8 cellular contexts compared by ENCODE assay signal in the genomic region with DNA sequence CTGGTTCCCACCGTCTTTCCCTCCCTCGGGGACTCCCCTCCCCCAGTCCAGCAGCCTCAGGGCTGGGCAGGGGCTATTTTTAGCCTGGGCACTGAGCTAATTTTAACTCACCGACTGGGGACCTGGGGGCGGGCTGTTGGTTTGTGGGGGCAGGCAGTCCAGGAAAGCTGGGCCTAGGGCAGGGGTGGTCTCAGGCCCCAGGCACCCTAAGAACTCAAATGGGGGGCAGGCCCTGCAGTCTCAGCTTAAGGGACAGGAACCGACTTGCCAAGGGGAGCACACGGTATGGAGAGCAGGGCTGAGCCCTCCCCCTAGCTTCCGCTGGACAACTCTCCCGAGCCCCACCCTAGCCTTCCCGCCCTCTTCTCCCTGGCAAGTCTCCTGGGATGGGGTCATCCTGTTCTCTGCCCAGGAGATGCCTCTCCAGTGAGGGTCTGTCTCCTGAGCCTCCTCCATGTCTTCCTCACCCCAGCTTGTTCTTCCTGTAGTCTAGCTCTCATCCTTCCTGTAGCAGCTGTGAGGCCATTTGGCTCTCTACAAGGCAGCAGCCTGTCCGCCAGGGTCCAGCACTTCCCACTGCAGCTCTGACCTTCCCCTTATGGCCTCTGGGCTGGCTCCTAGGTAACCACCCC. TPM values are rescaled to one million over a fixed set of nuclear protein-coding genes. Genes with fewer than 3 reads are reported as not detected.
DNase-seq lines count a peak whose midpoint lies in the region; ATAC-seq and TF ChIP-seq lines count a peak whose summit lies in the region.

No MANE protein-coding gene starts in this region.

- no peak for DNase-seq in CD8-positive, alpha-beta memory T cell
- DNase-seq in NCI-H82 (lab: John Stamatoyannopoulos, UW) (peak; percentile 85), endodermal cell (peak; percentile 78), neural crest cell (ENCODE audit: low read depth, low spot score) (no peak), cerebellar cortex (ENCODE audit: low spot score) (no peak), RKO (ENCODE audit: low spot score) (no peak)

- H3K9ac ChIP-seq in endodermal cell (ENCODE audit: extremely low read depth, low read length, poor library complexity, severe bottlenecking): no peak overlapping the region

- no peaks in the 10 kb centered on the region for H3K27me3 Mint-ChIP-seq in CD8-positive, alpha-beta memory T cell
- H3K27me3 Mint-ChIP-seq in endodermal cell (ENCODE audit: insufficient read depth): no peaks in the 10 kb centered on the region
- H3K27me3 Mint-ChIP-seq in neural crest cell (ENCODE audit: low read depth): no peaks in the 10 kb centered on the region

- ATAC-seq in GM21737 (IDR thresholded peaks at IDR 0.05; ENCODE audit: unreplicated experiment) (no peak), HG02571 (IDR thresholded peaks at IDR 0.05; ENCODE audit: unreplicated experiment) (no peak)

- POLR2A ChIA-PET in CD8-positive, alpha-beta memory T cell (lab: Charles Lee): interaction anchor here (1.0 to 5.4 kb wide), 5 partner anchors 10 to 101 kb away, joined by 3 to 49 read pairs (median 5); a partner anchor contains a TSS

- H3K36me3 ChIP-seq in CD8-positive, alpha-beta memory T cell (ENCODE audit: insufficient read depth, low read length): peaks cover 6% of the 10 kb centered on the region
- no peaks in the 10 kb centered on the region for H3K36me3 ChIP-seq in endodermal cell (ENCODE audit: control insufficient read depth, insufficient read depth, low read length)

- peak overlapping the region; percentile 36 for H3K4me3 ChIP-seq in CD8-positive, alpha-beta memory T cell (ENCODE audit: low read length)
- no peak overlapping the region for H3K4me3 ChIP-seq in endodermal cell (ENCODE audit: low read length)

- H3K4me1 ChIP-seq in CD8-positive, alpha-beta memory T cell (ENCODE audit: insufficient read depth, low read length): peaks cover 95% of the 10 kb centered on the region
- peaks cover 16% of the 10 kb centered on the region for H3K4me1 ChIP-seq in endodermal cell (ENCODE audit: control insufficient read depth, insufficient read depth, low read length)

- H3K9me3 ChIP-seq in CD8-positive, alpha-beta memory T cell (ENCODE audit: low read length): no peaks in the 10 kb centered on the region
- no peaks in the 10 kb centered on the region for H3K9me3 ChIP-seq in endodermal cell (ENCODE audit: control insufficient read depth, low read length)

- peaks cover 94 to 98% (median 97%) of the 10 kb centered on the region in 3 donors for H3K4me1 Mint-ChIP-seq in CD8-positive, alpha-beta memory T cell
- peaks cover 33% of the 10 kb centered on the region for H3K4me1 Mint-ChIP-seq in endodermal cell
- H3K4me1 Mint-ChIP-seq in neural crest cell: peaks cover 59% of the 10 kb centered on the region

- peak overlapping the region; percentile 91 to 100 (median 96) for H3K27ac Mint-ChIP-seq in CD8-positive, alpha-beta memory T cell
- peak overlapping the region; percentile 22 for H3K27ac Mint-ChIP-seq in endodermal cell
- peak overlapping the region; percentile 5 for H3K27ac Mint-ChIP-seq in neural crest cell (ENCODE audit: unreplicated experiment)

- CTCF ChIA-PET in CD8-positive, alpha-beta memory T cell (lab: Charles Lee): interaction anchor here (1.0 to 5.5 kb wide), 8 partner anchors 10 to 113 kb away, joined by 3 to 62 read pairs (median 5); a partner anchor contains a TSS

- H3K36me3 Mint-ChIP-seq in CD8-positive, alpha-beta memory T cell: peaks cover 0 to 38% (median 4%) of the 10 kb centered on the region in 3 donors
- H3K36me3 Mint-ChIP-seq in endodermal cell (ENCODE audit: low read depth) (no peaks in the 10 kb centered on the region), neural crest cell (ENCODE audit: low read depth) (no peaks in the 10 kb centered on the region)

- H3K27me3 ChIP-seq in CD8-positive, alpha-beta memory T cell (ENCODE audit: insufficient read depth, low read length, poor library complexity, severe bottlenecking): no peaks in the 10 kb centered on the region
- no peaks in the 10 kb centered on the region for H3K27me3 ChIP-seq in endodermal cell (ENCODE audit: control insufficient read depth, insufficient read depth, low read length, poor library complexity, severe bottlenecking)

- no peaks in the 10 kb centered on the region for H3K9me3 Mint-ChIP-seq in CD8-positive, alpha-beta memory T cell
- H3K9me3 Mint-ChIP-seq in endodermal cell (no peaks in the 10 kb centered on the region), neural crest cell (no peaks in the 10 kb centered on the region)

- peak overlapping the region; percentile 69 for H3K27ac ChIP-seq in CD8-positive, alpha-beta memory T cell (ENCODE audit: low read depth, low read length)
- peak overlapping the region; percentile 67 for H3K27ac ChIP-seq in endodermal cell (ENCODE audit: low read depth, low read length)

- TF ChIP-seq CTCF in endodermal cell (conservative IDR thresholded peaks at IDR 0.05) (peak; percentile 44), neural crest cell (conservative IDR thresholded peaks at IDR 0.05) (peak; percentile 35)

- H3K4me3 Mint-ChIP-seq in CD8-positive, alpha-beta memory T cell: peak overlapping the region; percentile 52 to 87 (median 79)
- H3K4me3 Mint-ChIP-seq in endodermal cell (no peak overlapping the region), neural crest cell (no peak overlapping the region)

- WGBS in endodermal cell (ENCODE audit: insufficient coverage in 1 of 2, insufficient read length in 1 of 2), 2 experiments: 27 to 50% methylated on average over 5 to 10 of the region's 10 CpGs

RNA-seq across cellular contexts. Expression of a gene that starts 10.1 kb away (rescaled TPM):
- total RNA-seq in CD8-positive, alpha-beta memory T cell: 10 to 100 TPM; 32.9 to 35.4 TPM
- 19.2 TPM for polyA plus RNA-seq in CD8-positive, alpha-beta memory T cell
- total RNA-seq in endodermal cell (10 to 100 TPM; 10.5 to 12.8 TPM), neural crest cell (12.2 and 17.3 TPM in 2 replicates)
- 11.5 TPM for polyA plus RNA-seq in endodermal cell (2013, experiment 1 of 2)
- 11.3 TPM for polyA plus RNA-seq in endodermal cell (2013, experiment 2 of 2)

Comparison
In these comparisons a context has a peak if more than half of its experiments do, and no peak if none do; other contexts are left out.
1. DNase-seq: peak in NCI-H82 (single experiment) and endodermal cell (single experiment); none in CD8-positive, alpha-beta memory T cell (0 of 5), neural crest cell (single experiment), cerebellar cortex (single experiment) and RKO (single experiment).
2. H3K27ac Mint-ChIP-seq: peak in every context shown above with its lines; median percentile 96 in CD8-positive, alpha-beta memory T cell; 22 in endodermal cell; 5 in neural crest cell.
3. H3K4me3 Mint-ChIP-seq: peak in CD8-positive, alpha-beta memory T cell (7 of 7); none in endodermal cell (single experiment) and neural crest cell (single experiment).